Comparison of ENCODE assay signal across 10 cellular contexts in the genomic region with DNA sequence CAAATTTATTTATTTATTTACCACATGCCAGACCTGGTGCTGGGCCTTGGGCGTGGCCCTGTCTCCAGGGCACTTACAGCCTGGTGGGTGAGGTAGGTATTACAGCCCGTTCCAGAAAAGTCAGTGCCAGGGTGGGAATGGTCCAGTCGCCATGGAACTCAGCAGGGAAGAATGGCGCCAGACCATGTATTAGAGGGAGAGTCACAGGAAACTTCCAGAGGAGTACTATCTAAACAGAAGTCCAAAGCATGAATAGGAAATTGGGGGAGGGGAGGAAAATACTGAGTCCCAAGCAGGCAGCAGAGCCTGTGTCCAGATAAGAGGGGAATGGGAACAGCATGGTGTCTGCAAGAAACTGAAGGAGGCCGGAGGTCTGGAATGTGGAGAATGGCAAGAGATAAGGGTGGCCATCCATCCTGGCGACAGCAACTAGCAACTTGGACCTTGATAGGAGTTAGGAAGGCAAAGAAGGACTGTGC.
DNase-seq lines count a peak whose midpoint lies in the region; ATAC-seq and TF ChIP-seq lines count a peak whose summit lies in the region.
"Had no signal": no experiment of that assay in that cellular context is flagged by ENCODE, and none has a peak within 500 bp of the region (broad histone marks: within the 10 kb centered on the region; RNA-seq: fewer than 3 reads in every experiment).

No MANE protein-coding gene starts in this region.

- H3K27me3 Mint-ChIP-seq in central memory CD8-positive, alpha-beta T cell = no peaks in the 10 kb centered on the region
- H3K27me3 Mint-ChIP-seq in nephron (ENCODE audit: low read depth) = peaks cover 3% of the 10 kb centered on the region
- H3K27me3 Mint-ChIP-seq: stimulated activated naive CD8-positive, alpha-beta T cell treated with anti-CD3 and anti-CD28 coated beads, Interleukin-15, Interleukin-2, amounts not matched to agents 100 ng/mL and 50 ng/mL, for 24 hours had no signal

- TF ChIP-seq CTCF in nephron (IDR thresholded peaks at IDR 0.05; ENCODE audit: unreplicated experiment in 3 of 3) = peak; percentile 22 to 36 (median 28)

- H3K36me3 Mint-ChIP-seq in central memory CD8-positive, alpha-beta T cell (ENCODE audit: insufficient read depth) = peaks cover 17% of the 10 kb centered on the region
- H3K36me3 Mint-ChIP-seq in nephron (ENCODE audit: low read depth) = peaks cover 29% of the 10 kb centered on the region

- H3K4me1 Mint-ChIP-seq in central memory CD8-positive, alpha-beta T cell = peaks cover 77% of the 10 kb centered on the region
- H3K4me1 Mint-ChIP-seq in nephron = peaks cover 29% of the 10 kb centered on the region

- no peak for ATAC-seq in central memory CD8-positive, alpha-beta T cell (replicated peaks; ENCODE audit: extremely low read depth, poor library complexity, severe bottlenecking)
- ATAC-seq in HG03442 (IDR thresholded peaks at IDR 0.05; ENCODE audit: unreplicated experiment) (no peak), GM19455 (IDR thresholded peaks at IDR 0.05; ENCODE audit: unreplicated experiment) (no peak), GM18520 (IDR thresholded peaks at IDR 0.05; ENCODE audit: unreplicated experiment) (no peak)

- no peaks in the 10 kb centered on the region for H3K9me3 Mint-ChIP-seq in central memory CD8-positive, alpha-beta T cell
- H3K9me3 Mint-ChIP-seq in nephron = no peaks in the 10 kb centered on the region
- H3K9me3 Mint-ChIP-seq: dendritic cell treated with granulocyte-macrophage colony-stimulating factor and Interleukin-4, amounts not matched to agents 40 ng/mL and 50 ng/mL, for 4 days; stimulated activated naive CD8-positive, alpha-beta T cell treated with anti-CD3 and anti-CD28 coated beads, Interleukin-15, Interleukin-2, amounts not matched to agents 100 ng/mL and 50 ng/mL, for 24 hours had no signal

- H3K4me3 Mint-ChIP-seq in central memory CD8-positive, alpha-beta T cell = no peak overlapping the region
- H3K4me3 Mint-ChIP-seq in nephron = peak overlapping the region in 1 of 3 experiments; percentile 1
- H3K4me3 Mint-ChIP-seq: dendritic cell treated with granulocyte-macrophage colony-stimulating factor and Interleukin-4, amounts not matched to agents 40 ng/mL and 50 ng/mL, for 4 days; stimulated activated naive CD8-positive, alpha-beta T cell treated with anti-CD3 and anti-CD28 coated beads, Interleukin-15, Interleukin-2, amounts not matched to agents 100 ng/mL and 50 ng/mL, for 24 hours had no signal

- DNase-seq in D341Med (ENCODE audit: low spot score) (peak; percentile 64), LoVo (ENCODE audit: low spot score) (peak; percentile 10)
- no peak for DNase-seq in central memory CD8-positive, alpha-beta T cell (ENCODE audit: low spot score in 2 of 2)
- DNase-seq in activated CD4-positive, CD25-positive, alpha-beta regulatory T cell (lab: John Stamatoyannopoulos, UW) = no peak

- H3K27ac Mint-ChIP-seq in central memory CD8-positive, alpha-beta T cell (ENCODE audit: low read depth) = peak overlapping the region; percentile 73
- H3K27ac Mint-ChIP-seq in nephron = peak overlapping the region; percentile 41 to 78 (median 46)
- H3K27ac Mint-ChIP-seq: stimulated activated naive CD8-positive, alpha-beta T cell treated with anti-CD3 and anti-CD28 coated beads, Interleukin-15, Interleukin-2, amounts not matched to agents 100 ng/mL and 50 ng/mL, for 24 hours had no signal

Comparison
In these comparisons a context has a peak if more than half of its experiments do, and no peak if none do; other contexts are left out.
1. DNase-seq: peak in D341Med (single experiment) and LoVo (single experiment); none in central memory CD8-positive, alpha-beta T cell (0 of 2) and activated CD4-positive, CD25-positive, alpha-beta regulatory T cell (0 of 4).